In genomic region chr3:130968231-130968630, GRCh38 we compare ENCODE assay signal across 21 cellular contexts. TPM values are rescaled to one million over a fixed set of nuclear protein-coding genes. Genes with fewer than 3 reads are reported as not detected.
A peak's percentile ranks its signal among the peaks of the same experiment; 100 is the strongest.
DNase-seq lines count a peak whose midpoint lies in the region; ATAC-seq, FAIRE-seq and TF ChIP-seq lines count a peak whose summit lies in the region.
"Had no signal": no experiment of that assay in that cellular context is flagged by ENCODE, and none has a peak within 500 bp of the region (broad histone marks: within the 10 kb centered on the region; RNA-seq: fewer than 3 reads in every experiment).

No MANE protein-coding gene starts in this region.

- TF ChIP-seq CTCF in endothelial cell of umbilical vein (IDR thresholded peaks at IDR 0.05; ENCODE audit: extremely low read depth in 1 of 2, insufficient read depth in 1 of 2, low read depth in 1 of 2, low read length in 2 of 2), result no peak

- dilution Hi-C loops in endothelial cell of umbilical vein (cut with MboI; ENCODE audit: extremely low pct_ligation_motif_present, low sequenced_read_pairs), result no loop called here

- no peak overlapping the region for H2BK120ac ChIP-seq in trophoblast cell (ENCODE audit: insufficient read depth, low read length, poor library complexity)

- H3K9me1 ChIP-seq in endothelial cell of umbilical vein (replicated peaks; ENCODE audit: control insufficient read depth, extremely low read depth, insufficient read depth, low read length), result no peaks in the 10 kb centered on the region

- H3K4me1 Mint-ChIP-seq in activated naive CD8-positive, alpha-beta T cell treated with anti-CD3 and anti-CD28 coated beads, Interleukin-2, amount 50 U/mL, for 24 hours, result no peaks in the 10 kb centered on the region

- peak overlapping the region; percentile 62 for H3K4me2 ChIP-seq in endothelial cell of umbilical vein (ENCODE audit: insufficient read depth, low read length)
- H3K4me2 ChIP-seq in trophoblast cell (ENCODE audit: low read length), result no peak overlapping the region
- H3K4me2 ChIP-seq: KMS-11 had no signal

- H3K18ac ChIP-seq in trophoblast cell (ENCODE audit: low read length), result no peak overlapping the region

- H3K4me1 ChIP-seq in endothelial cell of umbilical vein (ENCODE audit: control insufficient read depth, extremely low read depth, insufficient read depth, low read length) (peaks cover 21% of the 10 kb centered on the region), trophoblast cell (ENCODE audit: control insufficient read depth in 1 of 2, insufficient read depth in 2 of 2, low read length in 2 of 2) (no peaks in the 10 kb centered on the region)

- H3K9me3 Mint-ChIP-seq in activated naive CD8-positive, alpha-beta T cell treated with anti-CD3 and anti-CD28 coated beads, Interleukin-2, amount 50 U/mL, for 24 hours, result no peaks in the 10 kb centered on the region
- H3K9me3 Mint-ChIP-seq: natural killer cell treated with Interleukin-12 subunit alpha and Interleukin-12 subunit beta and Interleukin-15 and Interleukin-18, amount 100 ng/mL, for 72 hours had no signal

- H2AFZ ChIP-seq in endothelial cell of umbilical vein (ENCODE audit: low read depth, low read length) (no peak overlapping the region), trophoblast cell (ENCODE audit: insufficient read depth, low read length, poor library complexity) (no peak overlapping the region)

- H3K23ac ChIP-seq in trophoblast cell (ENCODE audit: low read length), result no peak overlapping the region

- H3K9me3 ChIP-seq in endothelial cell of umbilical vein (replicated peaks; ENCODE audit: control insufficient read depth, insufficient read depth, low read length) (no peaks in the 10 kb centered on the region), trophoblast cell (ENCODE audit: insufficient read depth, low read depth, low read length) (no peaks in the 10 kb centered on the region)

- H3K79me1 ChIP-seq in trophoblast cell (ENCODE audit: low read length), result peaks cover 2% of the 10 kb centered on the region

- no peak overlapping the region for H4K8ac ChIP-seq in trophoblast cell (ENCODE audit: low read depth, low read length)

- H4K20me1 ChIP-seq in endothelial cell of umbilical vein (replicated peaks; ENCODE audit: control insufficient read depth, extremely low read depth, insufficient read depth, low read length), result no peaks in the 10 kb centered on the region

- BruUV-seq in endothelial cell of umbilical vein (replicated peaks; lab: Mats Ljungman, UMichigan), result no TSS peak

- no peak overlapping the region for H2BK5ac ChIP-seq in trophoblast cell (ENCODE audit: low read depth, low read length, poor library complexity)

- no peak overlapping the region for H2AK5ac ChIP-seq in trophoblast cell (ENCODE audit: low read length)

- POLR2A ChIA-PET in endothelial cell of umbilical vein (lab: Charles Lee), result no interaction called here

- CTCF ChIA-PET in endothelial cell of umbilical vein (lab: Charles Lee), result interaction anchor here (1.2 kb wide), 1 partner anchor 16 kb away, joined by 3 read pairs; no protein-coding TSS in a partner anchor

- H3K4ac ChIP-seq in trophoblast cell (ENCODE audit: low read depth, low read length), result no peak overlapping the region

- H3K36me3 Mint-ChIP-seq in activated naive CD8-positive, alpha-beta T cell treated with anti-CD3 and anti-CD28 coated beads, Interleukin-2, amount 50 U/mL, for 24 hours (ENCODE audit: low read depth), result peaks cover 73% of the 10 kb centered on the region

- intact Hi-C loops in endothelial cell of umbilical vein (cut with micrococcal nuclease), result no loop called here

- H3K27ac ChIP-seq in endothelial cell of umbilical vein (ENCODE audit: insufficient read depth, low read depth, low read length), result peak overlapping the region; percentile 60
- H3K27ac ChIP-seq in trophoblast cell (ENCODE audit: low read depth, low read length), result peak overlapping the region; percentile 57
- H3K27ac ChIP-seq: KMS-11 had no signal

- no peak overlapping the region for H4K12ac ChIP-seq in trophoblast cell (ENCODE audit: low read depth, low read length)

- H3K27ac Mint-ChIP-seq in activated naive CD8-positive, alpha-beta T cell treated with anti-CD3 and anti-CD28 coated beads, Interleukin-2, amount 50 U/mL, for 24 hours, result peak overlapping the region; percentile 3
- H3K27ac Mint-ChIP-seq: natural killer cell treated with Interleukin-12 subunit alpha and Interleukin-12 subunit beta and Interleukin-15 and Interleukin-18, amount 100 ng/mL, for 72 hours had no signal

- no peak overlapping the region for H3K4me3 ChIP-seq in endothelial cell of umbilical vein (replicated peaks in 1 of 3; ENCODE audit: insufficient read depth in 1 of 3, low read depth in 1 of 3, low read length in 3 of 3)
- H3K4me3 ChIP-seq in trophoblast cell (ENCODE audit: low read depth, low read length), result no peak overlapping the region

- no peak overlapping the region for H2BK12ac ChIP-seq in trophoblast cell (ENCODE audit: low read length)

- no peak overlapping the region for H3K4me3 Mint-ChIP-seq in activated naive CD8-positive, alpha-beta T cell treated with anti-CD3 and anti-CD28 coated beads, Interleukin-2, amount 50 U/mL, for 24 hours
- H3K4me3 Mint-ChIP-seq: natural killer cell treated with Interleukin-12 subunit alpha and Interleukin-12 subunit beta and Interleukin-15 and Interleukin-18, amount 100 ng/mL, for 72 hours had no signal

- peak; percentile 76 for DNase-seq in EH (ENCODE audit: low read depth)
- no peak for DNase-seq in activated naive CD8-positive, alpha-beta T cell treated with anti-CD3 and anti-CD28 coated beads, Interleukin-2, amount 50 U/mL, for 24 hours
- DNase-seq in endothelial cell of umbilical vein (ENCODE audit: low read depth, low spot score), result peak; percentile 51
- peak; percentile 11 to 85 for DNase-seq in trophoblast cell
- DNase-seq in central memory CD4-positive, alpha-beta T cell, result no peak
- DNase-seq: activated CD4-positive, alpha-beta T cell treated with anti-CD3 and anti-CD28 coated beads for 48 hours; activated effector memory CD4-positive, alpha-beta T cell treated with Interleukin-2 at 50 U/mL for 16 hours; amniotic stem cell; cerebellar nuclear complex; DND-41; kidney glomerular epithelial cell; NCI-H1092 treated with DMSO at 0.1 percent for 48 hours; NCI-H2081 treated with DMSO at 0.1 percent for 48 hours; NCI-H524; stimulated activated CD4-positive, alpha-beta T cell treated with anti-CD3 and anti-CD28 coated beads, Interleukin-12 subunit alpha, Interleukin-12 subunit beta, amount 100 ng/mL, for 4 hours; SW 1271 had no signal

- H3K9ac ChIP-seq in endothelial cell of umbilical vein (replicated peaks; ENCODE audit: extremely low read depth, insufficient read depth, low read length), result peak overlapping the region; percentile 16
- H3K9ac ChIP-seq in trophoblast cell (ENCODE audit: low read length), result no peak overlapping the region
- H3K9ac ChIP-seq: KMS-11 had no signal

- peaks cover 4 to 16% of the 10 kb centered on the region in 2 experiments for H3K36me3 ChIP-seq in endothelial cell of umbilical vein (ENCODE audit: control insufficient read depth in 2 of 2, extremely low read depth in 1 of 2, insufficient read depth in 2 of 2, low read length in 2 of 2)
- H3K36me3 ChIP-seq in trophoblast cell (ENCODE audit: control insufficient read depth in 1 of 2, insufficient read depth in 2 of 2, low read length in 2 of 2), result peaks cover 4 to 5% of the 10 kb centered on the region in 2 experiments

- WGBS in trophoblast cell (ENCODE audit: extremely low coverage, insufficient coverage, insufficient read length), result no CpG with 5 or more reads among the region's 3 CpGs

- H3K79me2 ChIP-seq in endothelial cell of umbilical vein (ENCODE audit: control insufficient read depth, insufficient read depth, low read length) (no peaks in the 10 kb centered on the region), trophoblast cell (ENCODE audit: control insufficient read depth, insufficient read depth, low read length, poor library complexity) (no peaks in the 10 kb centered on the region)

- H3K27me3 Mint-ChIP-seq in activated naive CD8-positive, alpha-beta T cell treated with anti-CD3 and anti-CD28 coated beads, Interleukin-2, amount 50 U/mL, for 24 hours, result no peaks in the 10 kb centered on the region
- H3K27me3 Mint-ChIP-seq: natural killer cell treated with Interleukin-12 subunit alpha and Interleukin-12 subunit beta and Interleukin-15 and Interleukin-18, amount 100 ng/mL, for 72 hours had no signal

- H3K14ac ChIP-seq in trophoblast cell (ENCODE audit: low read length), result no peak overlapping the region

- FAIRE-seq in endothelial cell of umbilical vein (lab: Jason Lieb, UNC), result peak; percentile 28

- TF ChIP-seq POLR2A in endothelial cell of umbilical vein (IDR thresholded peaks at IDR 0.05; ENCODE audit: low read depth, low read length), result no peak

- H4K91ac ChIP-seq in trophoblast cell (ENCODE audit: low read depth, low read length), result no peak overlapping the region

- no peak for ATAC-seq in activated naive CD8-positive, alpha-beta T cell treated with anti-CD3 and anti-CD28 coated beads, Interleukin-2, amount 50 U/mL, for 24 hours
- ATAC-seq in HG02610 (IDR thresholded peaks at IDR 0.05; ENCODE audit: unreplicated experiment) (no peak), HG02870 (IDR thresholded peaks at IDR 0.05; ENCODE audit: unreplicated experiment) (no peak)
- ATAC-seq: foreskin keratinocyte; natural killer cell treated with Interleukin-12 subunit alpha and Interleukin-12 subunit beta and Interleukin-15 and Interleukin-18, amount 100 ng/mL, for 72 hours had no signal

- H3K27me3 ChIP-seq in endothelial cell of umbilical vein (ENCODE audit: control insufficient read depth in 2 of 2, insufficient read depth in 2 of 2, low read length in 2 of 2) (no peaks in the 10 kb centered on the region), trophoblast cell (ENCODE audit: insufficient read depth, low read length) (no peaks in the 10 kb centered on the region)
- H3K27me3 ChIP-seq: foreskin keratinocyte had no signal

RNA-seq across cellular contexts. Expression of gene ASTE1, which starts 58.4 kb away (rescaled TPM):
- 5.8 and 6.7 TPM in 2 replicates for total RNA-seq in endothelial cell of umbilical vein
- polyA plus RNA-seq in endothelial cell of umbilical vein, result 4.1 and 4.4 TPM in 2 replicates
- 3.9 and 4.2 TPM in 2 replicates for polyA plus RNA-seq in endothelial cell of umbilical vein (2011; cell fraction: cytosol; rRNA removed)
- 5.6 and 6.4 TPM in 2 replicates for polyA plus RNA-seq in endothelial cell of umbilical vein (2011; cell fraction: nucleus; rRNA removed)
- 3.6 and 5.3 TPM in 2 replicates for polyA plus RNA-seq in endothelial cell of umbilical vein (2012)
- 8.0 and 15.7 TPM in 2 replicates for polyA minus RNA-seq in endothelial cell of umbilical vein
- polyA minus RNA-seq in endothelial cell of umbilical vein (2011; cell fraction: cytosol; rRNA and poly(A)+ RNA removed), result 3.0 TPM
- polyA minus RNA-seq in endothelial cell of umbilical vein (2011; cell fraction: nucleus; rRNA and poly(A)+ RNA removed), result 14.7 and 15.0 TPM in 2 replicates
- 3.0 TPM in 2 replicates for polyA plus RNA-seq in trophoblast cell (2013)

RNA-seq across cellular contexts. Expression of gene NEK11, which starts 58.4 kb away (rescaled TPM):
- total RNA-seq in endothelial cell of umbilical vein, result 3.1 and 4.3 TPM in 2 replicates
- polyA plus RNA-seq in endothelial cell of umbilical vein, result 0.92 and 1.7 TPM in 2 replicates
- 1.6 and 1.7 TPM in 2 replicates for polyA plus RNA-seq in endothelial cell of umbilical vein (2011; cell fraction: cytosol; rRNA removed)
- polyA plus RNA-seq in endothelial cell of umbilical vein (2011; cell fraction: nucleus; rRNA removed), result 3.3 and 3.8 TPM in 2 replicates
- 1.4 TPM in 2 replicates for polyA plus RNA-seq in endothelial cell of umbilical vein (2012)
- polyA minus RNA-seq in endothelial cell of umbilical vein, result 2.0 and 5.5 TPM in 2 replicates
- polyA minus RNA-seq in endothelial cell of umbilical vein (2011; cell fraction: cytosol; rRNA and poly(A)+ RNA removed), result 1.6 TPM
- 8.4 and 9.9 TPM in 2 replicates for polyA minus RNA-seq in endothelial cell of umbilical vein (2011; cell fraction: nucleus; rRNA and poly(A)+ RNA removed)
- polyA plus RNA-seq in trophoblast cell (2013), result 2.1 and 2.4 TPM in 2 replicates

Comparison
In these comparisons a context has a peak if more than half of its experiments do, and no peak if none do; other contexts are left out.
1. DNase-seq: peak in EH (single experiment), endothelial cell of umbilical vein (single experiment) and trophoblast cell (2 of 2); none in activated naive CD8-positive, alpha-beta T cell treated with anti-CD3 and anti-CD28 coated beads, Interleukin-2, amount 50 U/mL, for 24 hours (single experiment) and central memory CD4-positive, alpha-beta T cell (single experiment).